1 cellular context compared by ENCODE assay signal in the genomic region with DNA sequence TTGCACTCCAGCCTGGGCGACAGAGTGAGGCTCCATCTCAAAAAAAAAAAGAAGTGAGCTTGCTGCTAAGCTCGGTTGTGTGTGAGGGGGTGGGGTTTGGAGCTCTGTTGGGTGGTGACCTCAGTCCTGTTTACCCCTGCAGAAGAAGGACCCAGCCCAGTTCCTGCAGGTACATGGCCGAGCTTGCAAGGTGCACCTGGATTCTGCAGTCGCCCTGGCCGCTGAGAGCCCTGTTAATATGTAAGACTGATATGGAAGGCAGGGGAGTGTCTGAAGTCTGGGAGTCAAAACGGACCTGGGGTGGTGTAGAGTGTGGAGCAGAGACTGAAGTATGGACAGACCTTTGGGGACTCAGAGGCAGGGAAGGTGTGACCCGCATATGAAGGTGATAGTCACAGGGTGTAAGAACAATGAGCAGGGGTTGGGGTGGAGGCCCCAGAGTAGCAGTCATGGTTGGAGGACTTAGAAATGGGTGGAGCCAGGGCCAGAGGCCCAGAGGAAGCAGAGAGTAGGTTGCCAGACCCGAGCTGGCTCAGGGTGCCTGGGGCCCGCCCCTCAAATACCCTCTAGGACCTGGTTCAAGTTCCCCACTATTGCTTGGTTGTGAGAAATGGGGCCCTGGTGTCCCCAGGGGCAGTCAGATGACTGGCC.
TF ChIP-seq lines count a peak whose summit lies in the region.

No MANE protein-coding gene starts in this region.

TF ChIP-seq in WTC11, 78 proteins besides CTCF, POLR2A, EP300 and RAD21:
- TF ChIP-seq, protein P1, sequence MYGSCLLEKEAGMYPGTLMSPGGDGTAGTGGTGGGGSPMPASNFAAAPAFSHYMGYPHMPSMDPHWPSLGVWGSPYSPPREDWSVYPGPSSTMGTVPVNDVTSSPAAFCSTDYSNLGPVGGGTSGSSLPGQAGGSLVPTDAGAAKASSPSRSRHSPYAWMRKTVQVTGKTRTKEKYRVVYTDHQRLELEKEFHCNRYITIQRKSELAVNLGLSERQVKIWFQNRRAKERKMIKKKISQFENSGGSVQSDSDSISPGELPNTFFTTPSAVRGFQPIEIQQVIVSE (CRISPR knock-in tag; IDR thresholded peaks at IDR 0.05; ENCODE audit: borderline replicate concordance): no peak
- TF ChIP-seq JUN (CRISPR knock-in tag; IDR thresholded peaks at IDR 0.05) (no peak), SOX15 (CRISPR knock-in tag; IDR thresholded peaks at IDR 0.05) (no peak), ZNF232 (CRISPR knock-in tag; IDR thresholded peaks at IDR 0.05) (no peak), USF2 (CRISPR knock-in tag; IDR thresholded peaks at IDR 0.05) (no peak), HMGA2 (CRISPR knock-in tag; IDR thresholded peaks at IDR 0.05) (no peak), PREB (CRISPR knock-in tag; IDR thresholded peaks at IDR 0.05; ENCODE audit: borderline replicate concordance) (no peak), ZNF671 (CRISPR knock-in tag; IDR thresholded peaks at IDR 0.05) (no peak), IRF2 (CRISPR knock-in tag; IDR thresholded peaks at IDR 0.05; ENCODE audit: borderline replicate concordance, low read depth) (no peak), SP1 (CRISPR knock-in tag; conservative IDR thresholded peaks at IDR 0.05) (no peak), ATF1 (CRISPR knock-in tag; IDR thresholded peaks at IDR 0.05) (no peak), CBFB (CRISPR knock-in tag; IDR thresholded peaks at IDR 0.05; ENCODE audit: low read depth) (no peak), MYBL2 (CRISPR knock-in tag; IDR thresholded peaks at IDR 0.05) (no peak), PRRX2 (CRISPR knock-in tag; IDR thresholded peaks at IDR 0.05) (no peak), ZNF425 (CRISPR knock-in tag; conservative IDR thresholded peaks at IDR 0.05) (no peak), NFE2L1 (CRISPR knock-in tag; IDR thresholded peaks at IDR 0.05) (no peak), ELF4 (CRISPR knock-in tag; IDR thresholded peaks at IDR 0.05; ENCODE audit: low read depth) (no peak), OVOL2 (CRISPR knock-in tag; IDR thresholded peaks at IDR 0.05; ENCODE audit: borderline replicate concordance) (no peak)
- TF ChIP-seq, protein P2, sequence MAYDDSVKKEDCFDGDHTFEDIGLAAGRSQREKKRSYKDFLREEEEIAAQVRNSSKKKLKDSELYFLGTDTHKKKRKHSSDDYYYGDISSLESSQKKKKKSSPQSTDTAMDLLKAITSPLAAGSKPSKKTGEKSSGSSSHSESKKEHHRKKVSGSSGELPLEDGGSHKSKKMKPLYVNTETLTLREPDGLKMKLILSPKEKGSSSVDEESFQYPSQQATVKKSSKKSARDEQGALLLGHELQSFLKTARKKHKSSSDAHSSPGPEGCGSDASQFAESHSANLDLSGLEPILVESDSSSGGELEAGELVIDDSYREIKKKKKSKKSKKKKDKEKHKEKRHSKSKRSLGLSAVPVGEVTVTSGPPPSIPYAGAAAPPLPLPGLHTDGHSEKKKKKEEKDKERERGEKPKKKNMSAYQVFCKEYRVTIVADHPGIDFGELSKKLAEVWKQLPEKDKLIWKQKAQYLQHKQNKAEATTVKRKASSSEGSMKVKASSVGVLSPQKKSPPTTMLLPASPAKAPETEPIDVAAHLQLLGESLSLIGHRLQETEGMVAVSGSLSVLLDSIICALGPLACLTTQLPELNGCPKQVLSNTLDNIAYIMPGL (CRISPR knock-in tag; IDR thresholded peaks at IDR 0.05): no peak
- TF ChIP-seq, protein P3, sequence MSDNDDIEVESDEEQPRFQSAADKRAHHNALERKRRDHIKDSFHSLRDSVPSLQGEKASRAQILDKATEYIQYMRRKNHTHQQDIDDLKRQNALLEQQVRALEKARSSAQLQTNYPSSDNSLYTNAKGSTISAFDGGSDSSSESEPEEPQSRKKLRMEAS (CRISPR knock-in tag; IDR thresholded peaks at IDR 0.05): no peak
